Comparison of ENCODE assay signal across 8 cellular contexts in the genomic region with DNA sequence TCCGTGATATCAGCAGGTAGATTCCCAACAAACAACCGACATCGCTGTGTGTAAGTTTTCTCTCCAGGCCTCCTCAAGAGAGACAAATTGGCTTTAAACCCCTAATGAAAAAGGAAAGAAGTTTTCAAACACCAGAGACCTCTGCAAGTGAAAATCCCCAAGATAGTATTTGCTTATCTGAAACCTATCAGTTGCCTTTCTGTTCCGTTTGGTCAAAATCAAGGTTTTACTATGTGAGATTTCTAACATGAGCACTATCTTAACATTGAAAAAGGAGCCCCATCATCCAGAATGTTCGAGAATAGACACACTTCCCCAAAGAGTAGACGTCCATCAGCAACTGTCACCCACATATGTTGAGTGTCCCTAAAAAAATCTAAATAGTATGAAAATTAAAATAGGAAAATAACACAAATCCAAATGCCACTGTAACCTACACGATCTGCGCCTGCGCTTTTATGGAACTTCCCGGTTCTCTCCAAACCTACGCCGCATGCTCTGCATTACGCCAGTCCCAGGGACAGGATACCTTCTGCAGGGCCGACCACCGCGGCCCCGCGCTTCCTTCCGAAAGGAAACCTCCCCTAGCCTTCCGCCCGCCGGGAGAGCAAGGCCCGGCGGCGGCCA. TPM values are rescaled to one million over a fixed set of nuclear protein-coding genes. Genes with fewer than 3 reads are reported as not detected.
DNase-seq lines count a peak whose midpoint lies in the region; TF ChIP-seq lines count a peak whose summit lies in the region.

No MANE protein-coding gene starts in this region.

- no peak overlapping the region for H2AFZ ChIP-seq in MM.1S (ENCODE audit: low read length)
- no peak overlapping the region for H2AFZ ChIP-seq in neural cell (ENCODE audit: low read depth, low read length)

- H3F3A ChIP-seq in MM.1S (ENCODE audit: insufficient read depth, low read length) (peaks cover 9% of the 10 kb centered on the region; the same call in 1 of the 2 replicates), neural cell (ENCODE audit: insufficient read depth, low read length, poor library complexity, severe bottlenecking) (peaks cover 3% of the 10 kb centered on the region)

- H3K9ac ChIP-seq in BLaER1 treated with 17β-estradiol and CSF1 and Interleukin-3, amounts not matched to agents 10 nM and 100 nM, result peak overlapping the region; percentile 98 to 100 (median 100)
- H3K9ac ChIP-seq in MM.1S (ENCODE audit: low read length) (peak overlapping the region; percentile 95; the same call in 1 of the 2 replicates), neural cell (ENCODE audit: low read length) (peak overlapping the region; percentile 100)

- peaks cover 53 to 60% (median 55%) of the 10 kb centered on the region in 11 experiments for H4K20me1 ChIP-seq in BLaER1 treated with 17β-estradiol and CSF1 and Interleukin-3, amounts not matched to agents 10 nM and 100 nM
- H4K20me1 ChIP-seq in MM.1S (ENCODE audit: insufficient read depth, low read length), result peaks cover 51% of the 10 kb centered on the region
- H4K20me1 ChIP-seq in neural cell (ENCODE audit: insufficient read depth), result peaks cover 54% of the 10 kb centered on the region

- peaks cover 63% of the 10 kb centered on the region for H3K79me2 ChIP-seq in MM.1S (ENCODE audit: low read length)
- peaks cover 63% of the 10 kb centered on the region for H3K79me2 ChIP-seq in neural cell (replicated peaks; ENCODE audit: insufficient read depth, low read length)

- no peaks in the 10 kb centered on the region for H3K9me2 ChIP-seq in MM.1S (replicated peaks; ENCODE audit: insufficient read depth, low read length)
- no peaks in the 10 kb centered on the region for H3K9me2 ChIP-seq in neural cell (ENCODE audit: insufficient read depth, low read length)

- H3K27me3 ChIP-seq in BLaER1 treated with 17β-estradiol and CSF1 and Interleukin-3, amounts not matched to agents 10 nM and 100 nM, result no peaks in the 10 kb centered on the region
- H3K27me3 ChIP-seq in MM.1S (replicated peaks; ENCODE audit: insufficient read depth, low read length) (no peaks in the 10 kb centered on the region), neural cell (ENCODE audit: insufficient read depth, low read depth, low read length) (no peaks in the 10 kb centered on the region)
- no peaks in the 10 kb centered on the region for H3K27me3 ChIP-seq in effector memory CD4-positive, alpha-beta T cell (replicated peaks; ENCODE audit: control insufficient read depth, insufficient read depth, low read length, poor library complexity, severe bottlenecking)

- H3K4me1 ChIP-seq in BLaER1 treated with 17β-estradiol and CSF1 and Interleukin-3, amounts not matched to agents 10 nM and 100 nM, result peaks cover 40 to 52% (median 46%) of the 10 kb centered on the region in 10 experiments
- peaks cover 11% of the 10 kb centered on the region; the same call in 1 of the 2 replicates for H3K4me1 ChIP-seq in MM.1S (ENCODE audit: low read length)
- peaks cover 24% of the 10 kb centered on the region for H3K4me1 ChIP-seq in effector memory CD4-positive, alpha-beta T cell (ENCODE audit: control insufficient read depth, insufficient read depth, low read length, poor library complexity, severe bottlenecking)

- H3K36me3 ChIP-seq in BLaER1 treated with 17β-estradiol and CSF1 and Interleukin-3, amounts not matched to agents 10 nM and 100 nM, result peaks cover 50 to 53% (median 53%) of the 10 kb centered on the region in 11 experiments
- peaks cover 23% of the 10 kb centered on the region for H3K36me3 ChIP-seq in MM.1S (replicated peaks; ENCODE audit: insufficient read depth, low read length)
- H3K36me3 ChIP-seq in effector memory CD4-positive, alpha-beta T cell (ENCODE audit: control insufficient read depth, insufficient read depth, low read length), result peaks cover 51% of the 10 kb centered on the region
- peaks cover 24% of the 10 kb centered on the region for H3K36me3 ChIP-seq in neural cell (ENCODE audit: insufficient read depth, low read length)

- DNase-seq in MM.1S (peak; percentile 15), HPDE6-E6E7 (ENCODE audit: extremely low spot score) (no peak), superior temporal gyrus (ENCODE audit: extremely low spot score) (no peak), middle frontal gyrus (ENCODE audit: extremely low spot score, low spot score) (no peak), hippocampal formation (lab: John Stamatoyannopoulos, UW) (no peak)
- DNase-seq in effector memory CD4-positive, alpha-beta T cell, result no peak

- no peak for TF ChIP-seq RAD21 in neural cell (conservative IDR thresholded peaks at IDR 0.05)

- H3K9me3 ChIP-seq in BLaER1 treated with 17β-estradiol and CSF1 and Interleukin-3, amounts not matched to agents 10 nM and 100 nM (replicated peaks in 1 of 11), result peaks cover 0 to 9% (median 0%) of the 10 kb centered on the region in 11 experiments; a peak in 4 of 22 replicates
- H3K9me3 ChIP-seq in MM.1S (replicated peaks; ENCODE audit: insufficient read depth, low read length) (no peaks in the 10 kb centered on the region), neural cell (ENCODE audit: low read length) (no peaks in the 10 kb centered on the region)
- H3K9me3 ChIP-seq in effector memory CD4-positive, alpha-beta T cell (ENCODE audit: control insufficient read depth, low read length), result no peaks in the 10 kb centered on the region

- H3K4me2 ChIP-seq in BLaER1 treated with 17β-estradiol and CSF1 and Interleukin-3, amounts not matched to agents 10 nM and 100 nM, result peak overlapping the region; percentile 80 to 99 (median 95)
- H3K4me2 ChIP-seq in MM.1S (ENCODE audit: low read depth, low read length) (peak overlapping the region; percentile 64), neural cell (ENCODE audit: low read length) (peak overlapping the region; percentile 85)

- no peak for TF ChIP-seq EP300 in neural cell (conservative IDR thresholded peaks at IDR 0.05; ENCODE audit: poor library complexity, severe bottlenecking)

- H3K27ac ChIP-seq in BLaER1 treated with 17β-estradiol and CSF1 and Interleukin-3, amounts not matched to agents 10 nM and 100 nM, result peak overlapping the region; percentile 98 to 100 (median 100)
- H3K27ac ChIP-seq in MM.1S (ENCODE audit: low read length), result 0 out of 2 replicates have a peak overlapping the region, but pooled peaks have one; percentile 2
- peak overlapping the region; percentile 97 for H3K27ac ChIP-seq in effector memory CD4-positive, alpha-beta T cell (ENCODE audit: insufficient read depth, low read length, poor library complexity, severe bottlenecking)
- H3K27ac ChIP-seq in neural cell (ENCODE audit: low read length), result peak overlapping the region; percentile 23

- H3K4me3 ChIP-seq in BLaER1 treated with 17β-estradiol and CSF1 and Interleukin-3, amounts not matched to agents 10 nM and 100 nM, result peak overlapping the region; percentile 90 to 100 (median 100)
- H3K4me3 ChIP-seq in MM.1S (ENCODE audit: low read length) (peak overlapping the region; percentile 86), neural cell (ENCODE audit: low read length) (peak overlapping the region; percentile 82)
- peak overlapping the region; percentile 94 for H3K4me3 ChIP-seq in effector memory CD4-positive, alpha-beta T cell (ENCODE audit: insufficient read depth, low read depth, low read length, poor library complexity, severe bottlenecking)

- TF ChIP-seq CTCF in MM.1S (IDR thresholded peaks at IDR 0.05; ENCODE audit: low read length) (no peak), neural cell (IDR thresholded peaks at IDR 0.05; ENCODE audit: poor library complexity, severe bottlenecking) (no peak)

TF ChIP-seq in neural cell, 6 proteins besides CTCF, POLR2A, EP300 and RAD21:
- TF ChIP-seq MXI1 (conservative IDR thresholded peaks at IDR 0.05; ENCODE audit: poor library complexity, severe bottlenecking) (peak; percentile 72), SMC3 (conservative IDR thresholded peaks at IDR 0.05; ENCODE audit: poor library complexity) (no peak), POLR2AphosphoS5 (IDR thresholded peaks at IDR 0.05) (no peak)

RNA-seq across cellular contexts. Expression of a gene that starts 1.4 kb away (rescaled TPM):
- 1,073 and 1,127 TPM in 2 replicates for polyA plus RNA-seq in neural cell
- 557 and 649 TPM in 2 replicates for polyA minus RNA-seq in neural cell

Comparison
In these comparisons a context has a peak if more than half of its experiments do, and no peak if none do; other contexts are left out.
1. H3K27ac ChIP-seq: peak in every context shown above with its lines; median percentile 100 in BLaER1 treated with 17β-estradiol and CSF1 and Interleukin-3, amounts not matched to agents 10 nM and 100 nM; 97 in effector memory CD4-positive, alpha-beta T cell; 23 in neural cell; 2 in MM.1S.